10 cellular contexts compared by ENCODE assay signal in genomic region chr11:83612891-83613766, GRCh38.
DNase-seq lines count a peak whose midpoint lies in the region; ATAC-seq and TF ChIP-seq lines count a peak whose summit lies in the region.
"Had no signal": no experiment of that assay in that cellular context is flagged by ENCODE, and none has a peak within 500 bp of the region (broad histone marks: within the 10 kb centered on the region; RNA-seq: fewer than 3 reads in every experiment).

No MANE protein-coding gene starts in this region.

- peak overlapping the region; percentile 48 for H3K27ac ChIP-seq in caudate nucleus (ENCODE audit: low read depth, low read length)
- H3K27ac ChIP-seq: KMS-11 had no signal

- intact Hi-C loops in left cardiac atrium (cut with DNase I) = no loop called here

- ATAC-seq in GM18519 (IDR thresholded peaks at IDR 0.05; ENCODE audit: low FRiP score, unreplicated experiment) = peak; percentile 92
- peak; percentile 93 for ATAC-seq in GM21529 (IDR thresholded peaks at IDR 0.05; ENCODE audit: unreplicated experiment)
- peak; percentile 84 for ATAC-seq in HG03354 (IDR thresholded peaks at IDR 0.05; ENCODE audit: poor library complexity, severe bottlenecking, unreplicated experiment)
- ATAC-seq in left cardiac atrium = no peak

- DNase-seq in caudate nucleus (lab: John Stamatoyannopoulos, UW) (peak in 4 of 61 donors; percentile 1 to 24 (median 16)), NCI-H2107 treated with DMSO at 0.1 percent for 48 hours (lab: John Stamatoyannopoulos, UW; ENCODE audit: unreplicated experiment) (no peak), left cardiac atrium (no peak), HEK293T (ENCODE audit: extremely low spot score) (no peak)
- DNase-seq in activated naive CD4-positive, alpha-beta T cell (lab: John Stamatoyannopoulos, UW) = no peak
- DNase-seq: activated naive CD4-positive, alpha-beta T cell treated with anti-CD3 and anti-CD28 coated beads, Interleukin-2, amount 10 ng/mL, durations not matched to agents 7 days and 5 days had no signal

- CTCF ChIA-PET in HEK293T (lab: Yijun Ruan, JAX) = no interaction called here

- POLR2A ChIA-PET in HEK293T (lab: Yijun Ruan, JAX) = no interaction called here

TF ChIP-seq in HEK293T, 16 proteins besides CTCF, POLR2A, EP300 and RAD21:
- TF ChIP-seq ELF4 (IDR thresholded peaks at IDR 0.05) (no peak), FOXK2 (IDR thresholded peaks at IDR 0.05) (no peak), ZNF384 (IDR thresholded peaks at IDR 0.05) (no peak), BHLHE40 (IDR thresholded peaks at IDR 0.05; ENCODE audit: borderline replicate concordance) (no peak), FOXM1 (IDR thresholded peaks at IDR 0.05; ENCODE audit: borderline replicate concordance) (no peak), FOXA1 (IDR thresholded peaks at IDR 0.05) (no peak)

Comparison
In these comparisons a context has a peak if more than half of its experiments do, and no peak if none do; other contexts are left out.
1. ATAC-seq: peak in GM18519 (single experiment), GM21529 (single experiment) and HG03354 (single experiment); none in left cardiac atrium (0 of 2).